Comparison of ENCODE assay signal across 30 cellular contexts in genomic region chr11:91763331-91763730, GRCh38.
"Had no signal": no experiment of that assay in that cellular context is flagged by ENCODE, and none has a peak within 500 bp of the region (broad histone marks: within the 10 kb centered on the region; RNA-seq: fewer than 3 reads in every experiment).

No MANE protein-coding gene starts in this region.

- H3K27ac ChIP-seq: adrenal gland, body of pancreas, brain microvascular endothelial cell, breast epithelium, WERI-Rb-1 had no signal

- H3K4me1 ChIP-seq: adrenal gland, body of pancreas, breast epithelium had no signal

- H3K9me3 ChIP-seq: adrenal gland, body of pancreas, breast epithelium had no signal

- H3K27me3 ChIP-seq: adrenal gland, body of pancreas, brain microvascular endothelial cell, breast epithelium had no signal

- H3K4me3 ChIP-seq: adrenal gland, body of pancreas, breast epithelium had no signal

- H3K36me3 ChIP-seq: adrenal gland, brain microvascular endothelial cell, breast epithelium, WERI-Rb-1 had no signal

- DNase-seq: activated CD4-positive, alpha-beta memory T cell treated with anti-CD3 and anti-CD28 coated beads, Interleukin-2, amount 10 ng/mL, durations not matched to agents 7 days and 5 days; activated CD4-positive, alpha-beta T cell treated with anti-CD3 and anti-CD28 coated beads for 1 hour; activated CD4-positive, alpha-beta T cell treated with anti-CD3 and anti-CD28 coated beads for 36 hours; activated CD4-positive, alpha-beta T cell treated with anti-CD3 and anti-CD28 coated beads for 48 hours; activated CD4-positive, alpha-beta T cell treated with anti-CD3 and anti-CD28 coated beads, Interleukin-2, amount 10 ng/mL, durations not matched to agents 7 days and 5 days; activated CD4-positive, alpha-beta T cell treated with anti-CD3 and anti-CD28 coated beads, Interleukin-2, amount 50 U/mL, for 48 hours; activated CD4-positive, CD25-positive, alpha-beta regulatory T cell; activated CD8-positive, alpha-beta memory T cell treated with anti-CD3 and anti-CD28 coated beads for 24 hours; activated CD8-positive, alpha-beta memory T cell treated with anti-CD3 and anti-CD28 coated beads, Interleukin-2, amount 10 ng/mL, durations not matched to agents 7 days and 5 days; activated CD8-positive, alpha-beta memory T cell treated with anti-CD3 and anti-CD28 coated beads, Interleukin-2, amount 50 U/mL, for 48 hours; activated CD8-positive, alpha-beta T cell treated with anti-CD3 and anti-CD28 coated beads, Interleukin-2, amount 10 ng/mL, durations not matched to agents 7 days and 5 days; activated effector memory CD4-positive, alpha-beta T cell treated with anti-CD3 and anti-CD28 coated beads, Interleukin-2, amount 50 U/mL, for 16 hours; activated gamma-delta T cell treated with Interleukin-2 at 50 U/mL for 16 hours; activated naive CD4-positive, alpha-beta T cell; activated naive CD4-positive, alpha-beta T cell treated with anti-CD3 and anti-CD28 coated beads for 36 hours; activated naive CD4-positive, alpha-beta T cell treated with anti-CD3 and anti-CD28 coated beads, Interleukin-2, amount 50 U/mL, for 16 hours; activated naive CD8-positive, alpha-beta T cell treated with anti-CD3 and anti-CD28 coated beads for 36 hours; activated T-cell treated with anti-CD3 and anti-CD28 coated beads, Interleukin-2, amount 50 U/mL, for 24 hours; activated T-cell treated with anti-CD3 and anti-CD28 coated beads, Interleukin-2, amount 50 U/mL, for 72 hours; adrenal gland; amniotic stem cell; aorta; body of pancreas; brain microvascular endothelial cell; central memory CD4-positive, alpha-beta T cell; T-helper 1 cell; T-helper 2 cell; T-helper 9 cell; WERI-Rb-1 had no signal
